26 cellular contexts compared by ENCODE assay signal in genomic region chrX:526295-527224, GRCh38.
DNase-seq lines count a peak whose midpoint lies in the region; ATAC-seq and TF ChIP-seq lines count a peak whose summit lies in the region.
"Had no signal": no experiment of that assay in that cellular context is flagged by ENCODE, and none has a peak within 500 bp of the region (broad histone marks: within the 10 kb centered on the region; RNA-seq: fewer than 3 reads in every experiment).

No MANE protein-coding gene starts in this region.

- no peaks in the 10 kb centered on the region for H3K4me1 ChIP-seq in Panc1 (ENCODE audit: control insufficient read depth, insufficient read depth, low read length)
- H3K4me1 ChIP-seq in hepatocyte (ENCODE audit: insufficient read depth), result no peaks in the 10 kb centered on the region
- no peaks in the 10 kb centered on the region for H3K4me1 ChIP-seq in colonic mucosa
- H3K4me1 ChIP-seq: HAP-1, heart left ventricle had no signal

- no peaks in the 10 kb centered on the region for H3K4me1 Mint-ChIP-seq in activated naive CD4-positive, alpha-beta T cell treated with anti-CD3 and anti-CD28 coated beads, Interleukin-2, amount 10 ng/mL, durations not matched to agents 7 days and 5 days
- no peaks in the 10 kb centered on the region for H3K4me1 Mint-ChIP-seq in stimulated activated naive B cell treated with anti-CD40 and anti-IgM and Interleukin-4, amounts not matched to agents 10 μg/mL and 1 μg/mL and 100 μg/mL, for 72 hours
- H3K4me1 Mint-ChIP-seq: B cell, T-helper 17 cell had no signal

- POLR2A ChIA-PET in Panc1 (lab: Charles Lee), result no interaction called here

- H2AFZ ChIP-seq in hepatocyte, result no peak overlapping the region

- H3K4me3 ChIP-seq in Panc1 (ENCODE audit: low read depth in 2 of 2, low read length in 2 of 2) (no peak overlapping the region), hepatocyte (no peak overlapping the region), colonic mucosa (no peak overlapping the region)
- H3K4me3 ChIP-seq: coronary artery, HAP-1, heart left ventricle, MG63 had no signal

- H3K4me2 ChIP-seq in hepatocyte, result no peak overlapping the region
- H3K4me2 ChIP-seq: SK-N-SH had no signal

- no peaks in the 10 kb centered on the region for H3K79me2 ChIP-seq in hepatocyte

- WGBS in hepatocyte (ENCODE audit: low lambda C conversion rate, missing lambda C conversion rate), result 44% methylated on average over 29 of the region's 29 CpGs

- peak; percentile 45; the same call in 1 of the 2 replicates for ATAC-seq in Panc1
- peak; percentile 29 to 31 for ATAC-seq in stimulated activated naive B cell treated with anti-CD40 and anti-IgM and Interleukin-4, amounts not matched to agents 10 μg/mL and 1 μg/mL and 100 μg/mL, for 72 hours (replicated peaks)
- ATAC-seq: activated T-cell treated with anti-CD3 and anti-CD28 coated beads, Interleukin-2, amount 50 U/mL, for 72 hours; heart left ventricle; T-helper 17 cell had no signal

- H3K9ac ChIP-seq in colonic mucosa (ENCODE audit: low read depth in 2 of 2, low read length in 2 of 2), result no peak overlapping the region
- H3K9ac ChIP-seq: SK-N-SH had no signal

- in situ Hi-C loops in Panc1 (cut with HindIII; ENCODE audit: low pct_unique_long_range_greater_than_20kb, low sequenced_read_pairs), result no loop called here

- H3K36me3 ChIP-seq in Panc1 (ENCODE audit: control insufficient read depth, insufficient read depth, low read length) (no peaks in the 10 kb centered on the region), hepatocyte (replicated peaks; ENCODE audit: insufficient read depth, low read depth) (no peaks in the 10 kb centered on the region), colonic mucosa (no peaks in the 10 kb centered on the region)
- H3K36me3 ChIP-seq: HAP-1, heart left ventricle, MG63 had no signal

- H3K27me3 ChIP-seq in Panc1 (ENCODE audit: control insufficient read depth, insufficient read depth, low read length), result no peaks in the 10 kb centered on the region
- H3K27me3 ChIP-seq in hepatocyte, result no peaks in the 10 kb centered on the region
- no peaks in the 10 kb centered on the region for H3K27me3 ChIP-seq in colonic mucosa
- H3K27me3 ChIP-seq: heart left ventricle, MG63 had no signal

- H3K9me3 ChIP-seq in Panc1 (ENCODE audit: control insufficient read depth, insufficient read depth, low read depth, low read length) (no peaks in the 10 kb centered on the region), hepatocyte (ENCODE audit: low read depth) (no peaks in the 10 kb centered on the region), colonic mucosa (no peaks in the 10 kb centered on the region)
- H3K9me3 ChIP-seq: HAP-1, SK-N-SH had no signal

- CTCF ChIA-PET in activated naive CD4-positive, alpha-beta T cell treated with anti-CD3 and anti-CD28 coated beads, Interleukin-2, amount 10 ng/mL, durations not matched to agents 7 days and 5 days (lab: Charles Lee), result no interaction called here
- CTCF ChIA-PET in Panc1 (lab: Charles Lee), result no interaction called here

- peak; percentile 20 for DNase-seq in activated naive CD4-positive, alpha-beta T cell treated with anti-CD3 and anti-CD28 coated beads, Interleukin-2, amount 10 ng/mL, durations not matched to agents 7 days and 5 days
- no peak for DNase-seq in activated naive CD4-positive, alpha-beta T cell (lab: John Stamatoyannopoulos, UW)
- DNase-seq in Panc1 (ENCODE audit: low read depth, low spot score) (no peak), hepatocyte (ENCODE audit: low spot score) (peak; percentile 21), COLO668 (lab: John Stamatoyannopoulos, UW; ENCODE audit: unreplicated experiment) (no peak), NCI-H1930 (lab: John Stamatoyannopoulos, UW) (no peak), colonic mucosa (no peak)
- no peak for DNase-seq in stimulated activated naive B cell treated with anti-CD40 and anti-IgM and Interleukin-4, amounts not matched to agents 10 μg/mL and 1 μg/mL and 100 μg/mL, for 72 hours
- DNase-seq: activated naive CD4-positive, alpha-beta T cell treated with anti-CD3 and anti-CD28 coated beads, Interleukin-2, amount 50 U/mL, for 16 hours; activated T-cell treated with anti-CD3 and anti-CD28 coated beads, Interleukin-2, amount 50 U/mL, for 72 hours; effector memory CD4-positive, alpha-beta T cell; GF-D8; heart left ventricle; KBM-7; mammary epithelial cell; MG63; NCI-H1105 treated with DMSO at 0.1 percent for 48 hours; NCI-H2029 treated with DMSO at 0.1 percent for 48 hours; NCI-H226; NCI-H82; SK-N-SH; T-helper 17 cell had no signal

- H3K4me3 Mint-ChIP-seq in activated naive CD4-positive, alpha-beta T cell treated with anti-CD3 and anti-CD28 coated beads, Interleukin-2, amount 10 ng/mL, durations not matched to agents 7 days and 5 days, result no peak overlapping the region
- no peak overlapping the region for H3K4me3 Mint-ChIP-seq in stimulated activated naive B cell treated with anti-CD40 and anti-IgM and Interleukin-4, amounts not matched to agents 10 μg/mL and 1 μg/mL and 100 μg/mL, for 72 hours
- H3K4me3 Mint-ChIP-seq: activated T-cell treated with anti-CD3 and anti-CD28 coated beads, Interleukin-2, amount 50 U/mL, for 72 hours; B cell; stimulated activated naive CD8-positive, alpha-beta T cell treated with anti-CD3 and anti-CD28 coated beads, Interleukin-15, Interleukin-2, amounts not matched to agents 100 ng/mL and 50 ng/mL, for 24 hours; T-helper 17 cell had no signal

- intact Hi-C loops in Panc1 (cut with micrococcal nuclease; ENCODE audit: unreplicated experiment), result no loop called here
- intact Hi-C loops in colonic mucosa (cut with DNase I), result no loop called here

- H3K36me3 Mint-ChIP-seq in activated naive CD4-positive, alpha-beta T cell treated with anti-CD3 and anti-CD28 coated beads, Interleukin-2, amount 10 ng/mL, durations not matched to agents 7 days and 5 days, result no peaks in the 10 kb centered on the region
- peaks cover 0 to 1% of the 10 kb centered on the region in 2 donors for H3K36me3 Mint-ChIP-seq in stimulated activated naive B cell treated with anti-CD40 and anti-IgM and Interleukin-4, amounts not matched to agents 10 μg/mL and 1 μg/mL and 100 μg/mL, for 72 hours

- no peak overlapping the region for H3K27ac ChIP-seq in Panc1 (ENCODE audit: low read length)
- H3K27ac ChIP-seq in hepatocyte, result no peak overlapping the region
- no peak overlapping the region for H3K27ac ChIP-seq in colonic mucosa
- H3K27ac ChIP-seq: coronary artery, heart left ventricle had no signal

- no peaks in the 10 kb centered on the region for H3K9me2 ChIP-seq in hepatocyte (replicated peaks; ENCODE audit: insufficient read depth)
- H3K9me2 ChIP-seq: SK-N-SH had no signal

- TF ChIP-seq CTCF in Panc1 (IDR thresholded peaks at IDR 0.05) (no peak), hepatocyte (IDR thresholded peaks at IDR 0.05; ENCODE audit: poor library complexity) (no peak), colonic mucosa (IDR thresholded peaks at IDR 0.05) (no peak)

- no TSS peak for BruUV-seq in Panc1 (replicated peaks; lab: Mats Ljungman, UMichigan)

- H3K27ac Mint-ChIP-seq in activated naive CD4-positive, alpha-beta T cell treated with anti-CD3 and anti-CD28 coated beads, Interleukin-2, amount 10 ng/mL, durations not matched to agents 7 days and 5 days, result no peak overlapping the region
- no peak overlapping the region for H3K27ac Mint-ChIP-seq in stimulated activated naive B cell treated with anti-CD40 and anti-IgM and Interleukin-4, amounts not matched to agents 10 μg/mL and 1 μg/mL and 100 μg/mL, for 72 hours
- H3K27ac Mint-ChIP-seq: activated T-cell treated with anti-CD3 and anti-CD28 coated beads, Interleukin-2, amount 50 U/mL, for 72 hours; B cell; stimulated activated naive CD8-positive, alpha-beta T cell treated with anti-CD3 and anti-CD28 coated beads, Interleukin-15, Interleukin-2, amounts not matched to agents 100 ng/mL and 50 ng/mL, for 24 hours; T-helper 17 cell had no signal

- no peaks in the 10 kb centered on the region for H4K20me1 ChIP-seq in hepatocyte (ENCODE audit: insufficient read depth, poor library complexity, severe bottlenecking)

- H3K27me3 Mint-ChIP-seq in activated naive CD4-positive, alpha-beta T cell treated with anti-CD3 and anti-CD28 coated beads, Interleukin-2, amount 10 ng/mL, durations not matched to agents 7 days and 5 days, result no peaks in the 10 kb centered on the region
- H3K27me3 Mint-ChIP-seq in stimulated activated naive B cell treated with anti-CD40 and anti-IgM and Interleukin-4, amounts not matched to agents 10 μg/mL and 1 μg/mL and 100 μg/mL, for 72 hours, result peaks cover 0 to 10% of the 10 kb centered on the region in 2 donors
- H3K27me3 Mint-ChIP-seq: B cell; stimulated activated naive CD8-positive, alpha-beta T cell treated with anti-CD3 and anti-CD28 coated beads, Interleukin-15, Interleukin-2, amounts not matched to agents 100 ng/mL and 50 ng/mL, for 24 hours; T-helper 17 cell had no signal

- peaks cover 51% of the 10 kb centered on the region for H3K9me3 Mint-ChIP-seq in activated naive CD4-positive, alpha-beta T cell treated with anti-CD3 and anti-CD28 coated beads, Interleukin-2, amount 10 ng/mL, durations not matched to agents 7 days and 5 days
- H3K9me3 Mint-ChIP-seq in stimulated activated naive B cell treated with anti-CD40 and anti-IgM and Interleukin-4, amounts not matched to agents 10 μg/mL and 1 μg/mL and 100 μg/mL, for 72 hours, result peaks cover 6 to 11% of the 10 kb centered on the region in 2 donors

Comparison
In these comparisons a context has a peak if more than half of its experiments do, and no peak if none do; other contexts are left out.
1. DNase-seq: peak in activated naive CD4-positive, alpha-beta T cell treated with anti-CD3 and anti-CD28 coated beads, Interleukin-2, amount 10 ng/mL, durations not matched to agents 7 days and 5 days (single experiment) and hepatocyte (single experiment); none in activated naive CD4-positive, alpha-beta T cell (0 of 4), Panc1 (single experiment), stimulated activated naive B cell treated with anti-CD40 and anti-IgM and Interleukin-4, amounts not matched to agents 10 μg/mL and 1 μg/mL and 100 μg/mL, for 72 hours (single experiment), COLO668 (single experiment), NCI-H1930 (0 of 2) and colonic mucosa (single experiment).